Comparison of ENCODE assay signal across 15 cellular contexts in genomic region chr1:178733972-178734371, GRCh38. TPM values are rescaled to one million over a fixed set of nuclear protein-coding genes. Genes with fewer than 3 reads are reported as not detected.
DNase-seq lines count a peak whose midpoint lies in the region; ATAC-seq and TF ChIP-seq lines count a peak whose summit lies in the region.
"Had no signal": no experiment of that assay in that cellular context is flagged by ENCODE, and none has a peak within 500 bp of the region (broad histone marks: within the 10 kb centered on the region; RNA-seq: fewer than 3 reads in every experiment).

No MANE protein-coding gene starts in this region.

- H3K27me3 Mint-ChIP-seq in natural killer cell (ENCODE audit: low read depth in 2 of 2), result no peaks in the 10 kb centered on the region
- peaks cover 0 to 16% of the 10 kb centered on the region in 2 donors for H3K27me3 Mint-ChIP-seq in natural killer cell treated with Interleukin-12 subunit alpha and Interleukin-12 subunit beta and Interleukin-15 and Interleukin-18, amount 100 ng/mL, for 72 hours
- H3K27me3 Mint-ChIP-seq: brain had no signal

- intact Hi-C loops in natural killer cell (cut with micrococcal nuclease), result no loop called here

- TF ChIP-seq CTCF in natural killer cell (IDR thresholded peaks at IDR 0.05) (peak; percentile 32), Peyer's patch (IDR thresholded peaks at IDR 0.05) (peak in 4 of 6 experiments; percentile 10 to 39 (median 22)), fibroblast of villous mesenchyme (IDR thresholded peaks at IDR 0.05; ENCODE audit: insufficient read depth, low read depth, low read length) (peak; percentile 41)

- TF ChIP-seq POLR2A in Peyer's patch (IDR thresholded peaks at IDR 0.05), result no peak

- no peak for DNase-seq in natural killer cell
- no peak for DNase-seq in natural killer cell treated with Interleukin-12 subunit alpha and Interleukin-12 subunit beta and Interleukin-15 and Interleukin-18, amount 100 ng/mL, for 72 hours (ENCODE audit: low spot score)
- DNase-seq in Peyer's patch, result no peak
- DNase-seq in fibroblast of villous mesenchyme (ENCODE audit: low read depth), result no peak
- no peak for DNase-seq in mucosa of gallbladder (ENCODE audit: low spot score)
- DNase-seq in NCI-H187 (lab: John Stamatoyannopoulos, UW), result no peak
- DNase-seq in stimulated activated effector memory CD8-positive, alpha-beta T cell treated with anti-CD3 and anti-CD28 coated beads, Interleukin-12 subunit alpha, Interleukin-12 subunit beta, amount 100 ng/mL, for 72 hours (ENCODE audit: low spot score in 2 of 2), result no peak
- DNase-seq: activated gamma-delta T cell treated with Interleukin-2 at 50 U/mL for 16 hours, GDM1, hypothalamus, NCI-H1436, NCI-H524 had no signal

- no peaks in the 10 kb centered on the region for H3K4me1 Mint-ChIP-seq in natural killer cell
- no peaks in the 10 kb centered on the region for H3K4me1 Mint-ChIP-seq in natural killer cell treated with Interleukin-12 subunit alpha and Interleukin-12 subunit beta and Interleukin-15 and Interleukin-18, amount 100 ng/mL, for 72 hours (ENCODE audit: low read depth in 2 of 2)
- H3K4me1 Mint-ChIP-seq in stimulated activated effector memory CD8-positive, alpha-beta T cell treated with anti-CD3 and anti-CD28 coated beads, Interleukin-12 subunit alpha, Interleukin-12 subunit beta, amount 100 ng/mL, for 72 hours, result no peaks in the 10 kb centered on the region

- H3K9me3 Mint-ChIP-seq in natural killer cell, result no peaks in the 10 kb centered on the region
- no peaks in the 10 kb centered on the region for H3K9me3 Mint-ChIP-seq in natural killer cell treated with Interleukin-12 subunit alpha and Interleukin-12 subunit beta and Interleukin-15 and Interleukin-18, amount 100 ng/mL, for 72 hours
- H3K9me3 Mint-ChIP-seq in stimulated activated effector memory CD8-positive, alpha-beta T cell treated with anti-CD3 and anti-CD28 coated beads, Interleukin-12 subunit alpha, Interleukin-12 subunit beta, amount 100 ng/mL, for 72 hours, result no peaks in the 10 kb centered on the region

- no peak overlapping the region for H3K27ac Mint-ChIP-seq in natural killer cell
- no peak overlapping the region for H3K27ac Mint-ChIP-seq in natural killer cell treated with Interleukin-12 subunit alpha and Interleukin-12 subunit beta and Interleukin-15 and Interleukin-18, amount 100 ng/mL, for 72 hours
- H3K27ac Mint-ChIP-seq in stimulated activated effector memory CD8-positive, alpha-beta T cell treated with anti-CD3 and anti-CD28 coated beads, Interleukin-12 subunit alpha, Interleukin-12 subunit beta, amount 100 ng/mL, for 72 hours, result no peak overlapping the region
- H3K27ac Mint-ChIP-seq: brain had no signal

- peaks cover 0 to 11% (median 0%) of the 10 kb centered on the region in 3 donors for H3K36me3 ChIP-seq in Peyer's patch

- H3K4me3 ChIP-seq in Peyer's patch (no peak overlapping the region), fibroblast of villous mesenchyme (ENCODE audit: low read depth, low read length) (no peak overlapping the region)
- H3K4me3 ChIP-seq: lung had no signal

- no peak overlapping the region for H3K27ac ChIP-seq in Peyer's patch

- no peaks in the 10 kb centered on the region for H3K9me3 ChIP-seq in Peyer's patch

- no peaks in the 10 kb centered on the region for H3K27me3 ChIP-seq in Peyer's patch

- no peaks in the 10 kb centered on the region for H3K36me3 Mint-ChIP-seq in natural killer cell
- H3K36me3 Mint-ChIP-seq in natural killer cell treated with Interleukin-12 subunit alpha and Interleukin-12 subunit beta and Interleukin-15 and Interleukin-18, amount 100 ng/mL, for 72 hours, result no peaks in the 10 kb centered on the region
- no peaks in the 10 kb centered on the region for H3K36me3 Mint-ChIP-seq in stimulated activated effector memory CD8-positive, alpha-beta T cell treated with anti-CD3 and anti-CD28 coated beads, Interleukin-12 subunit alpha, Interleukin-12 subunit beta, amount 100 ng/mL, for 72 hours

- no peak for ATAC-seq in natural killer cell
- ATAC-seq in natural killer cell treated with Interleukin-12 subunit alpha and Interleukin-12 subunit beta and Interleukin-15 and Interleukin-18, amount 100 ng/mL, for 72 hours, result no peak
- ATAC-seq in HG03159 (IDR thresholded peaks at IDR 0.05; ENCODE audit: unreplicated experiment), result no peak
- ATAC-seq in stimulated activated effector memory CD8-positive, alpha-beta T cell treated with anti-CD3 and anti-CD28 coated beads, Interleukin-12 subunit alpha, Interleukin-12 subunit beta, amount 100 ng/mL, for 72 hours, result no peak

- no peaks in the 10 kb centered on the region for H3K4me1 ChIP-seq in Peyer's patch

- H3K4me3 Mint-ChIP-seq in natural killer cell, result no peak overlapping the region
- no peak overlapping the region for H3K4me3 Mint-ChIP-seq in natural killer cell treated with Interleukin-12 subunit alpha and Interleukin-12 subunit beta and Interleukin-15 and Interleukin-18, amount 100 ng/mL, for 72 hours
- H3K4me3 Mint-ChIP-seq in stimulated activated effector memory CD8-positive, alpha-beta T cell treated with anti-CD3 and anti-CD28 coated beads, Interleukin-12 subunit alpha, Interleukin-12 subunit beta, amount 100 ng/mL, for 72 hours, result no peak overlapping the region
- H3K4me3 Mint-ChIP-seq: brain had no signal

RNA-seq across cellular contexts. Expression of gene RALGPS2, which starts 8.9 kb away (rescaled TPM):
- 10 to 100 TPM; 11.1 to 12.4 (median 11.8) TPM for total RNA-seq in natural killer cell
- total RNA-seq in natural killer cell treated with Interleukin-12 subunit alpha and Interleukin-12 subunit beta and Interleukin-15 and Interleukin-18, amount 100 ng/mL, for 72 hours, result 1 to 10 TPM; 2.4 to 3.8 TPM
- 100 to 1,000 TPM in 1 of 4 donors, 10 to 100 TPM in 3; 25.8 to 102 (median 40.6) TPM for total RNA-seq in Peyer's patch
- total RNA-seq in fibroblast of villous mesenchyme, result 38.0 and 41.6 TPM in 2 replicates
- 19.0 TPM for total RNA-seq in mucosa of gallbladder
